In genomic region chr11:66116576-66117361, GRCh38 we compare ENCODE assay signal across 12 cellular contexts. TPM values are rescaled to one million over a fixed set of nuclear protein-coding genes. Genes with fewer than 3 reads are reported as not detected.
DNase-seq lines count a peak whose midpoint lies in the region; ATAC-seq and TF ChIP-seq lines count a peak whose summit lies in the region.
"Had no signal": no experiment of that assay in that cellular context is flagged by ENCODE, and none has a peak within 500 bp of the region (broad histone marks: within the 10 kb centered on the region; RNA-seq: fewer than 3 reads in every experiment).

No MANE protein-coding gene starts in this region.

- DNase-seq in CD4-positive, CD25-positive, alpha-beta regulatory T cell: peak in 1 of 3 donors; percentile 27
- no peak for DNase-seq in activated naive CD4-positive, alpha-beta T cell treated with anti-CD3 and anti-CD28 coated beads, Interleukin-2, amount 50 U/mL, for 72 hours (ENCODE audit: low spot score in 2 of 2)
- DNase-seq in natural killer cell: no peak
- no peak for DNase-seq in left ventricle myocardium superior
- DNase-seq in NCI-H1694 (lab: John Stamatoyannopoulos, UW): no peak
- DNase-seq: NCI-H1105, RPMI8226 had no signal

- peak overlapping the region; percentile 39 to 98 (median 79) for H3K27ac Mint-ChIP-seq in CD4-positive, CD25-positive, alpha-beta regulatory T cell
- H3K27ac Mint-ChIP-seq in activated naive CD4-positive, alpha-beta T cell treated with anti-CD3 and anti-CD28 coated beads, Interleukin-2, amount 50 U/mL, for 72 hours: peak overlapping the region; percentile 63 to 83
- peak overlapping the region; percentile 91 to 92 for H3K27ac Mint-ChIP-seq in natural killer cell

- H3K27me3 Mint-ChIP-seq in CD4-positive, CD25-positive, alpha-beta regulatory T cell: no peaks in the 10 kb centered on the region
- H3K27me3 Mint-ChIP-seq in natural killer cell (ENCODE audit: low read depth in 2 of 2): no peaks in the 10 kb centered on the region

- no peak for TF ChIP-seq CTCF in natural killer cell (IDR thresholded peaks at IDR 0.05)

- H3K9me3 ChIP-seq in CD4-positive, CD25-positive, alpha-beta regulatory T cell (ENCODE audit: control insufficient read depth in 2 of 2, low read length in 2 of 2): no peaks in the 10 kb centered on the region
- H3K9me3 ChIP-seq in HUES48 (ENCODE audit: control insufficient read depth, insufficient read depth, low read length): no peaks in the 10 kb centered on the region

- peaks cover 9% of the 10 kb centered on the region for H3K36me3 Mint-ChIP-seq in CD4-positive, CD25-positive, alpha-beta regulatory T cell
- no peaks in the 10 kb centered on the region for H3K36me3 Mint-ChIP-seq in activated naive CD4-positive, alpha-beta T cell treated with anti-CD3 and anti-CD28 coated beads, Interleukin-2, amount 50 U/mL, for 72 hours
- H3K36me3 Mint-ChIP-seq in natural killer cell: no peaks in the 10 kb centered on the region

- ATAC-seq in CD4-positive, CD25-positive, alpha-beta regulatory T cell (ENCODE audit: low read depth in 2 of 2): no peak
- ATAC-seq in activated naive CD4-positive, alpha-beta T cell treated with anti-CD3 and anti-CD28 coated beads, Interleukin-2, amount 50 U/mL, for 72 hours: peak in 1 of 2 donors; percentile 33
- ATAC-seq in natural killer cell: peak in 2 of 3 donors; percentile 51 to 68
- no peak for ATAC-seq in left ventricle myocardium superior
- no peak for ATAC-seq in GM18519 (IDR thresholded peaks at IDR 0.05; ENCODE audit: low FRiP score, unreplicated experiment)
- ATAC-seq in HG02840 (IDR thresholded peaks at IDR 0.05; ENCODE audit: low FRiP score, unreplicated experiment): no peak
- ATAC-seq: sciatic nerve had no signal

- H3K9me3 Mint-ChIP-seq in CD4-positive, CD25-positive, alpha-beta regulatory T cell: no peaks in the 10 kb centered on the region
- H3K9me3 Mint-ChIP-seq in activated naive CD4-positive, alpha-beta T cell treated with anti-CD3 and anti-CD28 coated beads, Interleukin-2, amount 50 U/mL, for 72 hours: no peaks in the 10 kb centered on the region
- H3K9me3 Mint-ChIP-seq in natural killer cell: no peaks in the 10 kb centered on the region

- peak overlapping the region; percentile 73 for H3K4me3 ChIP-seq in CD4-positive, CD25-positive, alpha-beta regulatory T cell (ENCODE audit: low read depth, low read length)
- no peak overlapping the region for H3K4me3 ChIP-seq in HUES48 (ENCODE audit: low read depth, low read length)
- H3K4me3 ChIP-seq: cardiac muscle cell had no signal

- no peak overlapping the region for H3K9ac ChIP-seq in HUES48 (ENCODE audit: low read depth, low read length)

- peaks cover 61 to 98% (median 79%) of the 10 kb centered on the region in 4 donors for H3K4me1 Mint-ChIP-seq in CD4-positive, CD25-positive, alpha-beta regulatory T cell
- peaks cover 81 to 82% of the 10 kb centered on the region in 2 donors for H3K4me1 Mint-ChIP-seq in natural killer cell

- peak overlapping the region; percentile 71 to 82 (median 75) for H3K4me3 Mint-ChIP-seq in CD4-positive, CD25-positive, alpha-beta regulatory T cell
- H3K4me3 Mint-ChIP-seq in natural killer cell: peak overlapping the region; percentile 90

- intact Hi-C loops in natural killer cell (cut with micrococcal nuclease): loop anchor here (5.0 kb wide), 1 partner anchor 34 kb away; no protein-coding TSS in a partner anchor
- intact Hi-C loops in left ventricle myocardium superior (cut with micrococcal nuclease): no loop called here

- peak overlapping the region; percentile 83 for H3K27ac ChIP-seq in CD4-positive, CD25-positive, alpha-beta regulatory T cell (ENCODE audit: insufficient read depth, low read length, poor library complexity, severe bottlenecking)
- peak overlapping the region; percentile 73 for H3K27ac ChIP-seq in HUES48 (ENCODE audit: low read depth, low read length)

- H3K36me3 ChIP-seq in CD4-positive, CD25-positive, alpha-beta regulatory T cell (ENCODE audit: control insufficient read depth, insufficient read depth, low read length): no peaks in the 10 kb centered on the region
- no peaks in the 10 kb centered on the region for H3K36me3 ChIP-seq in HUES48 (ENCODE audit: control insufficient read depth, insufficient read depth, low read length)
- H3K36me3 ChIP-seq: cardiac muscle cell had no signal

- peaks cover 98% of the 10 kb centered on the region for H3K4me1 ChIP-seq in CD4-positive, CD25-positive, alpha-beta regulatory T cell (ENCODE audit: control insufficient read depth, insufficient read depth, low read length, poor library complexity, severe bottlenecking)
- peaks cover 41% of the 10 kb centered on the region for H3K4me1 ChIP-seq in HUES48 (ENCODE audit: control insufficient read depth, insufficient read depth, low read length)

- no peaks in the 10 kb centered on the region for H3K27me3 ChIP-seq in CD4-positive, CD25-positive, alpha-beta regulatory T cell (ENCODE audit: control insufficient read depth, insufficient read depth, low read length)
- H3K27me3 ChIP-seq in HUES48 (ENCODE audit: control insufficient read depth, insufficient read depth, low read length): no peaks in the 10 kb centered on the region
- H3K27me3 ChIP-seq: cardiac muscle cell had no signal

RNA-seq across cellular contexts. Expression of gene PACS1, which starts 46.7 kb away (rescaled TPM):
- total RNA-seq in CD4-positive, CD25-positive, alpha-beta regulatory T cell: 306 TPM
- 10 to 100 TPM; 43.8 to 57.8 (median 47.1) TPM for polyA plus RNA-seq in CD4-positive, CD25-positive, alpha-beta regulatory T cell
- total RNA-seq in activated naive CD4-positive, alpha-beta T cell treated with anti-CD3 and anti-CD28 coated beads, Interleukin-2, amount 50 U/mL, for 72 hours: 100 to 1,000 TPM; 124 TPM
- 100 to 1,000 TPM; 176 to 204 (median 186) TPM for total RNA-seq in natural killer cell
- total RNA-seq in left ventricle myocardium superior: 59.0 TPM

Comparison
In these comparisons a context has a peak if more than half of its experiments do, and no peak if none do; other contexts are left out.
1. ATAC-seq: peak in natural killer cell (2 of 3); none in CD4-positive, CD25-positive, alpha-beta regulatory T cell (0 of 2), left ventricle myocardium superior (single experiment), GM18519 (single experiment) and HG02840 (single experiment).
2. Peak in every context shown above with its lines, with median percentiles within 50 percentile points of each other: H3K27ac Mint-ChIP-seq.